Comparison of ENCODE assay signal across 15 cellular contexts in genomic region chr1:56501888-56502287, GRCh38.
"Had no signal": no experiment of that assay in that cellular context is flagged by ENCODE, and none has a peak within 500 bp of the region (broad histone marks: within the 10 kb centered on the region; RNA-seq: fewer than 3 reads in every experiment).

No MANE protein-coding gene starts in this region.

- H3K4me2 ChIP-seq: smooth muscle cell had no signal

- DNase-seq: activated CD4-positive, alpha-beta T cell treated with anti-CD3 and anti-CD28 coated beads, Interleukin-2, amount 10 ng/mL, durations not matched to agents 24 days and 14 days; activated CD4-positive, CD25-positive, alpha-beta regulatory T cell; activated naive CD8-positive, alpha-beta T cell treated with anti-CD3 and anti-CD28 coated beads for 36 hours; cortex of kidney; effector CD4-positive, alpha-beta T cell; esophagus squamous epithelium; hypothalamus; mammary epithelial cell; naive B cell; stimulated activated naive CD8-positive, alpha-beta T cell treated with anti-CD3 and anti-CD28 coated beads, Interleukin-15, Interleukin-2, amounts not matched to agents 100 U/mL and 50 U/mL, for 24 hours; SW 1271; upper lobe of left lung had no signal

- H3K27me3 ChIP-seq: esophagus squamous epithelium, suprapubic skin, upper lobe of left lung had no signal

- H3K4me3 ChIP-seq: esophagus squamous epithelium, smooth muscle cell, suprapubic skin, upper lobe of left lung had no signal

- H3K9me3 ChIP-seq: esophagus squamous epithelium, suprapubic skin, upper lobe of left lung had no signal

- ATAC-seq: stimulated activated naive CD8-positive, alpha-beta T cell treated with anti-CD3 and anti-CD28 coated beads, Interleukin-15, Interleukin-2, amounts not matched to agents 100 U/mL and 50 U/mL, for 24 hours had no signal

- FAIRE-seq: TTC549 had no signal

- H3K27ac ChIP-seq: esophagus squamous epithelium, suprapubic skin had no signal
